34 cellular contexts compared by ENCODE assay signal in genomic region chr4:185465707-185466106, GRCh38. TPM values are rescaled to one million over a fixed set of nuclear protein-coding genes. Genes with fewer than 3 reads are reported as not detected.
"Had no signal": no experiment of that assay in that cellular context is flagged by ENCODE, and none has a peak within 500 bp of the region (broad histone marks: within the 10 kb centered on the region; RNA-seq: fewer than 3 reads in every experiment).

No MANE protein-coding gene starts in this region.

- DNase-seq: activated CD4-positive, alpha-beta memory T cell treated with anti-CD3 and anti-CD28 coated beads, Interleukin-2, amount 10 ng/mL, durations not matched to agents 7 days and 5 days; activated CD4-positive, alpha-beta T cell treated with anti-CD3 and anti-CD28 coated beads for 1 hour; activated CD4-positive, alpha-beta T cell treated with anti-CD3 and anti-CD28 coated beads for 36 hours; activated CD4-positive, alpha-beta T cell treated with anti-CD3 and anti-CD28 coated beads for 48 hours; activated CD4-positive, alpha-beta T cell treated with anti-CD3 and anti-CD28 coated beads, Interleukin-2, amount 10 ng/mL, durations not matched to agents 7 days and 5 days; activated CD4-positive, alpha-beta T cell treated with anti-CD3 and anti-CD28 coated beads, Interleukin-2, amount 50 U/mL, for 48 hours; activated CD4-positive, CD25-positive, alpha-beta regulatory T cell; activated CD8-positive, alpha-beta memory T cell treated with anti-CD3 and anti-CD28 coated beads for 24 hours; activated CD8-positive, alpha-beta memory T cell treated with anti-CD3 and anti-CD28 coated beads, Interleukin-2, amount 10 ng/mL, durations not matched to agents 7 days and 5 days; activated CD8-positive, alpha-beta memory T cell treated with anti-CD3 and anti-CD28 coated beads, Interleukin-2, amount 50 U/mL, for 48 hours; activated CD8-positive, alpha-beta T cell treated with anti-CD3 and anti-CD28 coated beads, Interleukin-2, amount 10 ng/mL, durations not matched to agents 7 days and 5 days; activated effector memory CD4-positive, alpha-beta T cell treated with Interleukin-2 at 50 U/mL for 16 hours; activated gamma-delta T cell; activated naive CD4-positive, alpha-beta T cell treated with anti-CD3 and anti-CD28 coated beads, Interleukin-2, amount 10 ng/mL, durations not matched to agents 7 days and 5 days; activated naive CD4-positive, alpha-beta T cell treated with Interleukin-2 at 50 U/mL for 16 hours; activated naive CD8-positive, alpha-beta T cell treated with anti-CD3 and anti-CD28 coated beads, Interleukin-2, amount 10 ng/mL, durations not matched to agents 7 days and 5 days; activated naive CD8-positive, alpha-beta T cell treated with anti-CD3 and anti-CD28 coated beads, Interleukin-2, amount 50 U/mL, for 24 hours; activated T-cell treated with anti-CD3 and anti-CD28 coated beads, Interleukin-2, amount 50 U/mL, for 24 hours; activated T-cell treated with anti-CD3 and anti-CD28 coated beads, Interleukin-2, amount 50 U/mL, for 48 hours; amygdala; anterior cingulate cortex; caudate nucleus; cerebellar nuclear complex; T-helper 1 cell; T-helper 2 cell; T-helper 9 cell; WERI-Rb-1 had no signal

- ATAC-seq: activated CD4-positive, alpha-beta T cell treated with anti-CD3 and anti-CD28 coated beads for 36 hours; activated CD4-positive, CD25-positive, alpha-beta regulatory T cell treated with anti-CD3 and anti-CD28 coated beads, Interleukin-2, amount 50 U/mL, for 24 hours; activated CD8-positive, alpha-beta memory T cell treated with anti-CD3 and anti-CD28 coated beads, Interleukin-2, amount 10 ng/mL, durations not matched to agents 7 days and 5 days; activated CD8-positive, alpha-beta T cell treated with anti-CD3 and anti-CD28 coated beads, Interleukin-2, amount 10 ng/mL, durations not matched to agents 7 days and 5 days; activated naive CD8-positive, alpha-beta T cell treated with anti-CD3 and anti-CD28 coated beads, Interleukin-2, amount 50 U/mL, for 24 hours; WTC11 had no signal

- H3K27ac ChIP-seq: ascending aorta, cardiac muscle cell, WERI-Rb-1 had no signal

- H3K27me3 ChIP-seq: ascending aorta had no signal

- H3K9me3 ChIP-seq: ascending aorta had no signal

- FAIRE-seq: bronchial epithelial cell, TTC549 had no signal

- H3K36me3 ChIP-seq: ascending aorta, cardiac muscle cell, WERI-Rb-1 had no signal

- H3K4me3 ChIP-seq: ascending aorta, cardiac muscle cell had no signal

- H3K4me1 ChIP-seq: ascending aorta had no signal

RNA-seq across cellular contexts. Expression of gene CCDC110, which starts 5.8 kb away (rescaled TPM):
- total RNA-seq: activated CD4-positive, alpha-beta memory T cell treated with anti-CD3 and anti-CD28 coated beads, Interleukin-2, amount 10 ng/mL, durations not matched to agents 7 days and 5 days; activated CD4-positive, alpha-beta T cell treated with anti-CD3 and anti-CD28 coated beads, Interleukin-2, amount 10 ng/mL, durations not matched to agents 7 days and 5 days; activated CD8-positive, alpha-beta memory T cell treated with anti-CD3 and anti-CD28 coated beads, Interleukin-2, amount 10 ng/mL, durations not matched to agents 7 days and 5 days; activated CD8-positive, alpha-beta T cell treated with anti-CD3 and anti-CD28 coated beads, Interleukin-2, amount 10 ng/mL, durations not matched to agents 7 days and 5 days; activated T-helper 2 cell treated with anti-CD3 and anti-CD28 coated beads, Interferon-gamma antibody, Interleukin-2, Interleukin-4, amounts not matched to agents 10 μg/mL and 5 μg/mL and 100 μg/mL, durations not matched to agents 14 hours and 24 hours and 36 hours; ascending aorta had no signal
- polyA plus RNA-seq: cardiac muscle cell had no signal
